Comparison of ENCODE assay signal across 9 cellular contexts in genomic region chr12:4119157-4119761, GRCh38.
DNase-seq lines count a peak whose midpoint lies in the region; ATAC-seq, FAIRE-seq and TF ChIP-seq lines count a peak whose summit lies in the region.
"Had no signal": no experiment of that assay in that cellular context is flagged by ENCODE, and none has a peak within 500 bp of the region (broad histone marks: within the 10 kb centered on the region; RNA-seq: fewer than 3 reads in every experiment).

No MANE protein-coding gene starts in this region.

- TF ChIP-seq POLR2A in GM12891 (IDR thresholded peaks at IDR 0.05; ENCODE audit: low read depth, low read length) (no peak), esophagus muscularis mucosa (IDR thresholded peaks at IDR 0.05; ENCODE audit: low read depth) (no peak), gastrocnemius medialis (IDR thresholded peaks at IDR 0.05) (no peak)

- H3K27me3 ChIP-seq in esophagus muscularis mucosa (peaks cover 0 to 35% (median 0%) of the 10 kb centered on the region in 4 donors), gastrocnemius medialis (peaks cover 4 to 8% (median 5%) of the 10 kb centered on the region in 3 donors)

- intact Hi-C loops in esophagus muscularis mucosa (cut with DNase I) (loop anchor here (5.0 kb wide), 1 partner anchor 148 kb away; no protein-coding TSS in a partner anchor), Right ventricle myocardium inferior (cut with DNase I) (no loop called here), gastrocnemius medialis (cut with DNase I; ENCODE audit: low total_unique reads) (no loop called here)

- no peak for TF ChIP-seq CTCF in esophagus muscularis mucosa (IDR thresholded peaks at IDR 0.05)
- TF ChIP-seq CTCF in gastrocnemius medialis (IDR thresholded peaks at IDR 0.05 in 4 of 5, conservative IDR thresholded peaks at IDR 0.05 in 1 of 5): no peak

- in situ Hi-C loops in gastrocnemius medialis (cut with MboI; ENCODE audit: low sequenced_read_pairs in 4 of 4): loop anchor here in 2 of 4 donors (10.0 kb wide), 1 partner anchor 156 kb away; the partner anchor contains the start of gene CCND2 (in 2 of the 2)

- H3K36me3 ChIP-seq in esophagus muscularis mucosa (no peaks in the 10 kb centered on the region), gastrocnemius medialis (no peaks in the 10 kb centered on the region)

- ATAC-seq in GM21447 (IDR thresholded peaks at IDR 0.05; ENCODE audit: unreplicated experiment) (peak; percentile 69), HG03520 (IDR thresholded peaks at IDR 0.05; ENCODE audit: unreplicated experiment) (peak; percentile 81), Right ventricle myocardium inferior (no peak), gastrocnemius medialis (no peak)

- no peak for FAIRE-seq in GM12891 (lab: Jason Lieb, UNC)

- H3K27ac ChIP-seq in esophagus muscularis mucosa (replicated peaks in 1 of 4): no peak overlapping the region
- no peak overlapping the region for H3K27ac ChIP-seq in gastrocnemius medialis

- H3K4me3 ChIP-seq in esophagus muscularis mucosa (no peak overlapping the region), gastrocnemius medialis (no peak overlapping the region)

- peaks cover 23 to 31% (median 26%) of the 10 kb centered on the region in 4 donors for H3K4me1 ChIP-seq in esophagus muscularis mucosa
- no peaks in the 10 kb centered on the region for H3K4me1 ChIP-seq in gastrocnemius medialis

- 88% methylated on average over 7 of the region's 7 CpGs for WGBS in esophagus muscularis mucosa

- TF ChIP-seq EP300 in esophagus muscularis mucosa (IDR thresholded peaks at IDR 0.05): no peak

- H3K9me3 ChIP-seq in esophagus muscularis mucosa: no peaks in the 10 kb centered on the region
- H3K9me3 ChIP-seq in gastrocnemius medialis: no peaks in the 10 kb centered on the region

- peak; percentile 42 for DNase-seq in GM12891 (ENCODE audit: insufficient read length, low spot score)
- peak; percentile 72 for DNase-seq in esophagus muscularis mucosa (ENCODE audit: extremely low spot score)
- no peak for DNase-seq in Right ventricle myocardium inferior (ENCODE audit: missing footprints)
- DNase-seq in NCI-H1048 (lab: John Stamatoyannopoulos, UW): no peak
- no peak for DNase-seq in gastrocnemius medialis
- no peak for DNase-seq in NCI-H524 treated with DMSO at 0.1 percent for 48 hours (lab: John Stamatoyannopoulos, UW)
- DNase-seq: NCI-H1417 had no signal

TF ChIP-seq in GM12891, 5 proteins besides CTCF, POLR2A, EP300 and RAD21:
- TF ChIP-seq PAX5 (IDR thresholded peaks at IDR 0.05; ENCODE audit: insufficient read depth, low read length, severe bottlenecking) (no peak), SPI1 (IDR thresholded peaks at IDR 0.05; ENCODE audit: low read depth, low read length) (peak; percentile 15; the same call in 1 of the 2 replicates), POLR2AphosphoS5 (IDR thresholded peaks at IDR 0.05; ENCODE audit: low read depth, low read length) (no peak), TAF1 (IDR thresholded peaks at IDR 0.05; ENCODE audit: low read depth, low read length) (no peak), POU2F2 (IDR thresholded peaks at IDR 0.05; ENCODE audit: low read depth, low read length) (peak; percentile 59; the same call in 1 of the 2 replicates)

Comparison
In these comparisons a context has a peak if more than half of its experiments do, and no peak if none do; other contexts are left out.
1. DNase-seq: peak in GM12891 (single experiment) and esophagus muscularis mucosa (single experiment); none in Right ventricle myocardium inferior (single experiment), NCI-H1048 (single experiment), gastrocnemius medialis (0 of 2) and NCI-H524 treated with DMSO at 0.1 percent for 48 hours (single experiment).
2. ATAC-seq: peak in GM21447 (single experiment) and HG03520 (single experiment); none in Right ventricle myocardium inferior (single experiment) and gastrocnemius medialis (0 of 2).